12 cellular contexts compared by ENCODE assay signal in the genomic region with DNA sequence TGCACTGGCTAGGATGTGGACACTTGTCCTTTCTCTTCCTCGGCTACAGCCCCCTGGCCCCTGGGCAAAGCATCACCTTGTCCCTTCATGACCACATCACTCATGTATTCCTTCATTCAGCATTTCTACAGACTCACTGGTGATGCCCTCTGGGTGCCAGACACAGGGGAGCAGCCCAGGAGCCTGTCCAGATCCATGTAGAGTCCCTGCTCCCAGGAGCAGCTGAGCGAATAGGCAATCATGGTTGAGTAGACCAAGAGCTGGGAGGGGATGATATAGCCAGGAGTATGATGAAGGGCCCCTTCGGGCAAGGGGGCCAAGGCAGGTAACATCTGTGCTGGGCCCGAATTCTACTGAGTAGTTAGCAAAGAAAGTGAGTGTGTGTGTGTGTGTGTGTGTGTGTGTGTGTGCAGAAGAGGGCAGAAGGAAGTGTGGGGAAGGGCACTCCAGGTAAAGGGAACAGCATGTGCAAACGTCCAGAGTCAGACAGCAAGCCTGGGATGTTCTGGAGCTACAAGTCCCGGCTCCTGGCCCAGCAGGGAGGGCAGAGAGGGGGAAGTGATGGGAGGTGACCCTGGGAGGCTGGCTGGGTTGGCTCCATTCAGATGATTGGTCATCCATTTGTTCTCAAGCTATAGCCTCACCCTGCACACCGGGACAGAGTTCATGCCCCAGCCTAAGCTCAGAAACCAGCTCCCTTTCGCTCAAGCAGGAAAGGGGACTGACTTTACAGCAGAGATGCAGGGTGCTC. TPM values are rescaled to one million over a fixed set of nuclear protein-coding genes. Genes with fewer than 3 reads are reported as not detected.
DNase-seq lines count a peak whose midpoint lies in the region; ATAC-seq, FAIRE-seq and TF ChIP-seq lines count a peak whose summit lies in the region.
"Had no signal": no experiment of that assay in that cellular context is flagged by ENCODE, and none has a peak within 500 bp of the region (broad histone marks: within the 10 kb centered on the region; RNA-seq: fewer than 3 reads in every experiment).

No MANE protein-coding gene starts in this region.

- H4K5ac ChIP-seq in H1 (ENCODE audit: insufficient read length, low read depth, low read length): no peak overlapping the region

- H4K91ac ChIP-seq in H1 (replicated peaks; ENCODE audit: insufficient read length, low read length): peak overlapping the region; percentile 8

- peaks cover 0 to 8% (median 0%) of the 10 kb centered on the region in 4 experiments; a peak in 2 of 7 replicates for H3K27me3 ChIP-seq in H1 (replicated peaks in 1 of 4; ENCODE audit: control insufficient read depth in 3 of 4, extremely low read depth in 1 of 4, insufficient read depth in 3 of 4, low read length in 3 of 4)
- H3K27me3 ChIP-seq in stomach: peaks cover 0 to 17% (median 12%) of the 10 kb centered on the region in 3 donors
- H3K27me3 ChIP-seq: body of pancreas, vagina had no signal

- TF ChIP-seq RAD21 in H1 (IDR thresholded peaks at IDR 0.05 in 1 of 2, conservative IDR thresholded peaks at IDR 0.05 in 1 of 2; ENCODE audit: low read depth in 2 of 2, low read length in 2 of 2): no peak

- H3K36me3 ChIP-seq in H1 (ENCODE audit: control insufficient read depth in 2 of 4, insufficient read depth in 4 of 4, low read length in 3 of 4): no peaks in the 10 kb centered on the region
- H3K36me3 ChIP-seq in stomach: no peaks in the 10 kb centered on the region
- H3K36me3 ChIP-seq: vagina had no signal

- WGBS in H1 (ENCODE audit: extremely low coverage in 1 of 2, insufficient coverage in 1 of 2, insufficient read length in 1 of 2, insufficient replicate concordance in 2 of 2, low coverage in 1 of 2, low lambda C conversion rate in 2 of 2, missing lambda C conversion rate in 1 of 2), 2 experiments: 92% methylated on average over 8 of the region's 8 CpGs; no CpG with 5 or more reads in 1 of the 2 experiments
- WGBS in stomach, 5 donors: 49 to 71% (median 58%) methylated on average over 8 of the region's 8 CpGs

- H3K4me3 ChIP-seq in H1 (ENCODE audit: extremely low read depth in 1 of 4, insufficient read depth in 2 of 4, low read depth in 3 of 4, low read length in 4 of 4) (no peak overlapping the region), stomach (peak overlapping the region; percentile 4 to 26 (median 14))
- H3K4me3 ChIP-seq: body of pancreas had no signal

- H3K27ac Mint-ChIP-seq in activated CD4-positive, alpha-beta T cell treated with anti-CD3 and anti-CD28 coated beads, Interleukin-2, amount 10 ng/mL, durations not matched to agents 7 days and 5 days: peak overlapping the region; percentile 98

- CTCF ChIA-PET in activated CD4-positive, alpha-beta T cell treated with anti-CD3 and anti-CD28 coated beads, Interleukin-2, amount 10 ng/mL, durations not matched to agents 7 days and 5 days (lab: Charles Lee): interaction anchor here (0.6 to 7.1 kb wide), 9 partner anchors 10 to 1566 kb away, joined by 3 to 81 read pairs (median 4); a partner anchor contains a TSS
- CTCF ChIA-PET in H1 (lab: Charles Lee; ENCODE audit: partially characterized antibody): interaction anchor here (0.5 to 7.7 kb wide), 15 partner anchors 9 to 230 kb away, joined by 3 to 77 read pairs (median 5); no protein-coding TSS in a partner anchor

- no peaks in the 10 kb centered on the region for H3K79me2 ChIP-seq in H1 (ENCODE audit: control insufficient read depth in 1 of 2, insufficient read depth in 2 of 2, low read length in 2 of 2)

- H3K4me1 ChIP-seq in H1 (replicated peaks in 1 of 4; ENCODE audit: control insufficient read depth in 3 of 4, insufficient read depth in 4 of 4, low read length in 3 of 4): peaks cover 0 to 10% (median 8%) of the 10 kb centered on the region in 4 experiments; a peak in 5 of 7 replicates
- H3K4me1 ChIP-seq in stomach: peaks cover 0 to 27% (median 15%) of the 10 kb centered on the region in 4 donors
- H3K4me1 ChIP-seq: body of pancreas had no signal

- no peak overlapping the region for H2BK5ac ChIP-seq in H1 (ENCODE audit: low read depth, low read length)

- TF ChIP-seq EP300 in H1 (IDR thresholded peaks at IDR 0.05; ENCODE audit: borderline replicate concordance in 1 of 2, low read depth in 2 of 2, low read length in 2 of 2) (no peak), stomach (IDR thresholded peaks at IDR 0.05) (no peak)

- no peak overlapping the region for H3K56ac ChIP-seq in H1 (replicated peaks; ENCODE audit: insufficient read length, low read depth, low read length)

- H3K4ac ChIP-seq in H1 (replicated peaks; ENCODE audit: insufficient read length, low read depth, low read length): peak overlapping the region; percentile 53

- peak overlapping the region; percentile 95 for H3K4me3 Mint-ChIP-seq in activated CD4-positive, alpha-beta T cell treated with anti-CD3 and anti-CD28 coated beads, Interleukin-2, amount 10 ng/mL, durations not matched to agents 7 days and 5 days

- DNase-seq in stimulated activated CD4-positive, alpha-beta T cell treated with anti-CD3 and anti-CD28 coated beads, Interleukin-12 subunit alpha, Interleukin-12 subunit beta, amount 100 ng/mL, for 4 hours: peak; percentile 14
- DNase-seq in stimulated activated CD4-positive, alpha-beta T cell treated with anti-CD3 and anti-CD28 coated beads, Interleukin-2, amount 100 ng/mL, for 48 hours: no peak
- peak; percentile 36 for DNase-seq in activated CD4-positive, alpha-beta T cell treated with anti-CD3 and anti-CD28 coated beads, Interleukin-2, amount 10 ng/mL, durations not matched to agents 7 days and 5 days
- DNase-seq in H1 (ENCODE audit: low read depth in 1 of 2, low spot score in 2 of 2) (no peak), stomach (no peak), NCI-H1930 (lab: John Stamatoyannopoulos, UW) (no peak), HCEC 1CT (no peak)
- DNase-seq: NCI-H1436 treated with DMSO at 0.1 percent for 48 hours had no signal

- TF ChIP-seq CTCF in H1 (IDR thresholded peaks at IDR 0.05; ENCODE audit: control extremely low read depth in 1 of 3, insufficient read depth in 1 of 3, low read depth in 1 of 3, low read length in 3 of 3): no peak
- no peak for TF ChIP-seq CTCF in stomach (IDR thresholded peaks at IDR 0.05)

- POLR2A ChIA-PET in activated CD4-positive, alpha-beta T cell treated with anti-CD3 and anti-CD28 coated beads, Interleukin-2, amount 10 ng/mL, durations not matched to agents 7 days and 5 days (lab: Charles Lee): interaction anchor here (0.8 kb wide), 1 partner anchor 13 kb away, joined by 4 read pairs; no protein-coding TSS in a partner anchor
- POLR2A ChIA-PET in H1 (lab: Charles Lee; ENCODE audit: partially characterized antibody): interaction anchor here (1.1 kb wide), 1 partner anchor 59 kb away, joined by 3 read pairs; no protein-coding TSS in a partner anchor

- H3K36me3 Mint-ChIP-seq in activated CD4-positive, alpha-beta T cell treated with anti-CD3 and anti-CD28 coated beads, Interleukin-2, amount 10 ng/mL, durations not matched to agents 7 days and 5 days (ENCODE audit: low read depth): peaks cover 56% of the 10 kb centered on the region

- no peak for FAIRE-seq in H1 (lab: Jason Lieb, UNC)
- FAIRE-seq: RCC 7860 had no signal

- H3K27me3 Mint-ChIP-seq in activated CD4-positive, alpha-beta T cell treated with anti-CD3 and anti-CD28 coated beads, Interleukin-2, amount 10 ng/mL, durations not matched to agents 7 days and 5 days: peaks cover 1% of the 10 kb centered on the region

- ATAC-seq in GM19463 (IDR thresholded peaks at IDR 0.05; ENCODE audit: unreplicated experiment): no peak
- ATAC-seq: body of pancreas had no signal

- H2BK15ac ChIP-seq in H1 (ENCODE audit: low read length): no peak overlapping the region; the same call in 1 of the 2 replicates

- no peak overlapping the region for H2AFZ ChIP-seq in H1 (ENCODE audit: low read length)

- H4K20me1 ChIP-seq in H1 (replicated peaks in 1 of 2; ENCODE audit: control insufficient read depth in 1 of 2, insufficient read depth in 2 of 2, low read length in 2 of 2): no peaks in the 10 kb centered on the region

- H3K9me3 Mint-ChIP-seq in activated CD4-positive, alpha-beta T cell treated with anti-CD3 and anti-CD28 coated beads, Interleukin-2, amount 10 ng/mL, durations not matched to agents 7 days and 5 days: peaks cover 4% of the 10 kb centered on the region

- H3K4me1 Mint-ChIP-seq in activated CD4-positive, alpha-beta T cell treated with anti-CD3 and anti-CD28 coated beads, Interleukin-2, amount 10 ng/mL, durations not matched to agents 7 days and 5 days: peaks cover 66% of the 10 kb centered on the region

- H3K18ac ChIP-seq in H1 (ENCODE audit: extremely low read depth, low read length): no peak overlapping the region

- H3K14ac ChIP-seq in H1 (ENCODE audit: insufficient read length): no peak overlapping the region

- no peak overlapping the region for H3K9ac ChIP-seq in H1 (replicated peaks in 1 of 4; ENCODE audit: extremely low read depth in 1 of 4, low read depth in 3 of 4, low read length in 3 of 4)

- H2AK5ac ChIP-seq in H1 (ENCODE audit: low read depth, low read length): no peak overlapping the region

- no peak overlapping the region for H3K23ac ChIP-seq in H1 (ENCODE audit: insufficient read length)

- H2BK12ac ChIP-seq in H1 (ENCODE audit: low read depth, low read length): no peak overlapping the region

- 0 out of 2 replicates have a peak overlapping the region, but pooled peaks have one; percentile 9 for H2BK20ac ChIP-seq in H1 (ENCODE audit: low read length)

- H3K9me3 ChIP-seq in H1 (ENCODE audit: insufficient read depth in 2 of 2, low read depth in 1 of 2, low read length in 1 of 2): no peaks in the 10 kb centered on the region
- no peaks in the 10 kb centered on the region for H3K9me3 ChIP-seq in stomach
- H3K9me3 ChIP-seq: body of pancreas, vagina had no signal

- no peak overlapping the region for H2BK120ac ChIP-seq in H1 (replicated peaks; ENCODE audit: low read depth, low read length)

- H3K23me2 ChIP-seq in H1 (ENCODE audit: low read depth, low read length): no peaks in the 10 kb centered on the region

- no peak overlapping the region for H4K8ac ChIP-seq in H1 (ENCODE audit: extremely low read depth, insufficient read depth, low read length)

- no peak overlapping the region for H3K4me2 ChIP-seq in H1 (ENCODE audit: insufficient read depth in 1 of 2, low read depth in 2 of 2, low read length in 2 of 2)

- no peaks in the 10 kb centered on the region for H3K79me1 ChIP-seq in H1 (ENCODE audit: low read depth, low read length)

- TF ChIP-seq POLR2A in H1 (IDR thresholded peaks at IDR 0.05; ENCODE audit: control extremely low read depth in 1 of 2, low read depth in 2 of 2, low read length in 2 of 2) (no peak), stomach (IDR thresholded peaks at IDR 0.05) (no peak)

- H3K27ac ChIP-seq in H1 (ENCODE audit: low read depth, low read length) (no peak overlapping the region), stomach (peak overlapping the region in 4 of 5 donors; percentile 43 to 79 (median 62))
- H3K27ac ChIP-seq: body of pancreas, vagina had no signal

- intact Hi-C loops in stomach (cut with DNase I; ENCODE audit: low total_unique reads): no loop called here

RNA-seq across cellular contexts. Expression of a gene that starts 21.0 kb away (rescaled TPM):
- 100 to 1,000 TPM; 222 to 242 TPM for total RNA-seq in activated CD4-positive, alpha-beta T cell treated with anti-CD3 and anti-CD28 coated beads, Interleukin-2, amount 10 ng/mL, durations not matched to agents 7 days and 5 days
- 24.1 and 24.8 TPM in 2 replicates for total RNA-seq in H1 (2021; fragmentation: NEBNext Ultra II Directional; extraction: Animal tissue kit (Norgen Biotek cat#: 25700))
- polyA plus RNA-seq in H1 (2011; rRNA removed) (20.6 and 28.8 TPM in 2 replicates), stomach (1 to 10 TPM; 2.8 to 5.0 (median 2.9) TPM)
- polyA plus RNA-seq in H1 (2011; cell fraction: cytosol; rRNA removed): 18.1 TPM
- 46.9 TPM for polyA plus RNA-seq in H1 (2011; cell fraction: nucleus; rRNA removed)
- polyA plus RNA-seq in H1 (2012, experiment 1 of 2): 20.8 to 23.7 TPM (median 22.1 TPM) in 4 replicates
- polyA plus RNA-seq in H1 (2012, experiment 2 of 2): 14.9 TPM
- polyA plus RNA-seq in H1 (2013, experiment 1 of 2): 6.2 TPM
- polyA plus RNA-seq in H1 (2013, experiment 2 of 2): 5.9 TPM
- polyA minus RNA-seq in H1 (2011; rRNA and poly(A)+ RNA removed): 23.1 and 25.3 TPM in 2 replicates
- polyA minus RNA-seq in H1 (2011; cell fraction: cytosol; rRNA and poly(A)+ RNA removed): 17.4 TPM
- polyA minus RNA-seq in H1 (2011; cell fraction: nucleus; rRNA and poly(A)+ RNA removed): 26.4 TPM
- total RNA-seq in stomach: 10 to 100 TPM in 2 of 5 donors, 1 to 10 TPM in 3; 5.1 to 74.1 (median 7.8) TPM

RNA-seq across cellular contexts. Expression of a gene that starts 41.8 kb away (rescaled TPM):
- total RNA-seq in activated CD4-positive, alpha-beta T cell treated with anti-CD3 and anti-CD28 coated beads, Interleukin-2, amount 10 ng/mL, durations not matched to agents 7 days and 5 days: 10 to 100 TPM; 17.1 to 17.9 TPM
- total RNA-seq in H1 (2021; fragmentation: NEBNext Ultra II Directional; extraction: Animal tissue kit (Norgen Biotek cat#: 25700)): 27.1 and 27.9 TPM in 2 replicates
- polyA plus RNA-seq in H1 (2011; rRNA removed): 8.2 and 14.2 TPM in 2 replicates
- 4.4 TPM for polyA plus RNA-seq in H1 (2011; cell fraction: cytosol; rRNA removed)
- polyA plus RNA-seq in H1 (2011; cell fraction: nucleus; rRNA removed): 24.5 TPM
- polyA plus RNA-seq in H1 (2012, experiment 1 of 2): 11.3 to 20.5 TPM (median 17.5 TPM) in 4 replicates
- polyA plus RNA-seq in H1 (2012, experiment 2 of 2): 17.2 TPM
- 24.4 TPM for polyA plus RNA-seq in H1 (2013, experiment 1 of 2)
- polyA plus RNA-seq in H1 (2013, experiment 2 of 2): 26.3 TPM
- 6.7 and 6.9 TPM in 2 replicates for polyA minus RNA-seq in H1 (2011; rRNA and poly(A)+ RNA removed)
- polyA minus RNA-seq in H1 (2011; cell fraction: cytosol; rRNA and poly(A)+ RNA removed): 12.9 TPM
- 20.1 TPM for polyA minus RNA-seq in H1 (2011; cell fraction: nucleus; rRNA and poly(A)+ RNA removed)
- 1 to 10 TPM; 3.1 to 7.6 (median 6.4) TPM for total RNA-seq in stomach
- polyA plus RNA-seq in stomach: 1 to 10 TPM in 2 of 3 donors, under 1 TPM in 1; 0.61 to 3.6 (median 2.1) TPM

Comparison
In these comparisons a context has a peak if more than half of its experiments do, and no peak if none do; other contexts are left out.
1. DNase-seq: peak in stimulated activated CD4-positive, alpha-beta T cell treated with anti-CD3 and anti-CD28 coated beads, Interleukin-12 subunit alpha, Interleukin-12 subunit beta, amount 100 ng/mL, for 4 hours (single experiment) and activated CD4-positive, alpha-beta T cell treated with anti-CD3 and anti-CD28 coated beads, Interleukin-2, amount 10 ng/mL, durations not matched to agents 7 days and 5 days (single experiment); none in stimulated activated CD4-positive, alpha-beta T cell treated with anti-CD3 and anti-CD28 coated beads, Interleukin-2, amount 100 ng/mL, for 48 hours (0 of 2), H1 (0 of 2), stomach (single experiment), NCI-H1930 (0 of 2) and HCEC 1CT (single experiment).
2. H3K4me3 ChIP-seq: peak in stomach (4 of 4); none in H1 (0 of 4).